8 cellular contexts compared by ENCODE assay signal in genomic region chr22:50341977-50342650, GRCh38. TPM values are rescaled to one million over a fixed set of nuclear protein-coding genes. Genes with fewer than 3 reads are reported as not detected.
A peak's percentile ranks its signal among the peaks of the same experiment; 100 is the strongest.
DNase-seq lines count a peak whose midpoint lies in the region; ATAC-seq and TF ChIP-seq lines count a peak whose summit lies in the region.

No MANE protein-coding gene starts in this region.

- H3K4me3 ChIP-seq in BLaER1 treated with 17β-estradiol and CSF1 and Interleukin-3, amounts not matched to agents 10 nM and 100 nM: peak overlapping the region; percentile 84 to 95 (median 88)
- H3K4me3 ChIP-seq in SJSA1: peak overlapping the region; percentile 100
- H3K4me3 ChIP-seq in neural progenitor cell: peak overlapping the region; percentile 94

- H3K27me3 ChIP-seq in BLaER1 treated with 17β-estradiol and CSF1 and Interleukin-3, amounts not matched to agents 10 nM and 100 nM: no peaks in the 10 kb centered on the region
- H3K27me3 ChIP-seq in SJSA1 (replicated peaks) (no peaks in the 10 kb centered on the region), neural progenitor cell (peaks cover 5% of the 10 kb centered on the region)

- H2AFZ ChIP-seq in neural progenitor cell (replicated peaks): peak overlapping the region; percentile 80

- H3K4me2 ChIP-seq in BLaER1 treated with 17β-estradiol and CSF1 and Interleukin-3, amounts not matched to agents 10 nM and 100 nM: peak overlapping the region; percentile 88 to 100 (median 100)
- peak overlapping the region; percentile 83 for H3K4me2 ChIP-seq in neural progenitor cell

- peak; percentile 79 to 82 for DNase-seq in Kasumi-1 (lab: John Stamatoyannopoulos, UW)
- DNase-seq in SJSA1 (ENCODE audit: low read depth in 1 of 2, low spot score in 2 of 2): peak; percentile 90 to 93
- DNase-seq in activated gamma-delta T cell treated with anti-CD3 and anti-CD28 coated beads, Interleukin-2, amount 50 U/mL, for 16 hours (ENCODE audit: low read depth): peak; percentile 86
- DNase-seq in foreskin melanocyte: peak; percentile 78
- peak; percentile 96 for DNase-seq in neural progenitor cell (ENCODE audit: low spot score)
- peak; percentile 88 to 90 for DNase-seq in stimulated activated naive CD8-positive, alpha-beta T cell treated with anti-CD3 and anti-CD28 coated beads, Interleukin-15, amount 100 ng/mL, for 72 hours

- H4K20me1 ChIP-seq in BLaER1 treated with 17β-estradiol and CSF1 and Interleukin-3, amounts not matched to agents 10 nM and 100 nM: peaks cover 6 to 11% (median 8%) of the 10 kb centered on the region in 11 experiments; a peak in 19 of 22 replicates
- H4K20me1 ChIP-seq in neural progenitor cell (ENCODE audit: low read depth): peaks cover 11% of the 10 kb centered on the region

- TF ChIP-seq CTCF in neural progenitor cell (IDR thresholded peaks at IDR 0.05): peak; percentile 98

- H3K4me3 Mint-ChIP-seq in neural progenitor cell: peak overlapping the region; percentile 88
- H3K4me3 Mint-ChIP-seq in stimulated activated naive CD8-positive, alpha-beta T cell treated with anti-CD3 and anti-CD28 coated beads, Interleukin-15, amount 100 ng/mL, for 72 hours: peak overlapping the region; percentile 69 to 72

- H3K4me1 ChIP-seq in BLaER1 treated with 17β-estradiol and CSF1 and Interleukin-3, amounts not matched to agents 10 nM and 100 nM: peaks cover 11 to 27% (median 18%) of the 10 kb centered on the region in 10 experiments; a peak in 19 of 20 replicates
- peaks cover 7% of the 10 kb centered on the region; the same call in 1 of the 2 replicates for H3K4me1 ChIP-seq in SJSA1 (replicated peaks)
- H3K4me1 ChIP-seq in neural progenitor cell: no peaks in the 10 kb centered on the region

- ATAC-seq in GM19455 (IDR thresholded peaks at IDR 0.05; ENCODE audit: unreplicated experiment): peak; percentile 58
- ATAC-seq in stimulated activated naive CD8-positive, alpha-beta T cell treated with anti-CD3 and anti-CD28 coated beads, Interleukin-15, amount 100 ng/mL, for 72 hours: peak; percentile 65

- no peaks in the 10 kb centered on the region for H3K9me3 Mint-ChIP-seq in neural progenitor cell
- H3K9me3 Mint-ChIP-seq in stimulated activated naive CD8-positive, alpha-beta T cell treated with anti-CD3 and anti-CD28 coated beads, Interleukin-15, amount 100 ng/mL, for 72 hours: no peaks in the 10 kb centered on the region

- H3K27ac ChIP-seq in BLaER1 treated with 17β-estradiol and CSF1 and Interleukin-3, amounts not matched to agents 10 nM and 100 nM: peak overlapping the region in 8 of 11 experiments; percentile 34 to 91 (median 90); a peak in 15 of 22 replicates
- H3K27ac ChIP-seq in SJSA1 (no peak overlapping the region), neural progenitor cell (no peak overlapping the region)

- H3K36me3 ChIP-seq in BLaER1 treated with 17β-estradiol and CSF1 and Interleukin-3, amounts not matched to agents 10 nM and 100 nM: peaks cover 0 to 6% (median 0%) of the 10 kb centered on the region in 11 experiments; a peak in 3 of 22 replicates
- H3K36me3 ChIP-seq in SJSA1 (peaks cover 6% of the 10 kb centered on the region), neural progenitor cell (no peaks in the 10 kb centered on the region)

- H3K27me3 Mint-ChIP-seq in neural progenitor cell (ENCODE audit: insufficient read depth, low read depth): no peaks in the 10 kb centered on the region
- H3K27me3 Mint-ChIP-seq in stimulated activated naive CD8-positive, alpha-beta T cell treated with anti-CD3 and anti-CD28 coated beads, Interleukin-15, amount 100 ng/mL, for 72 hours: no peaks in the 10 kb centered on the region

- H3K27ac Mint-ChIP-seq in neural progenitor cell: peak overlapping the region; percentile 58
- H3K27ac Mint-ChIP-seq in stimulated activated naive CD8-positive, alpha-beta T cell treated with anti-CD3 and anti-CD28 coated beads, Interleukin-15, amount 100 ng/mL, for 72 hours: peak overlapping the region; percentile 10 to 35

- H3F3A ChIP-seq in neural progenitor cell (ENCODE audit: low read depth): peaks cover 50% of the 10 kb centered on the region

- peaks cover 7% of the 10 kb centered on the region for H3K4me1 Mint-ChIP-seq in neural progenitor cell
- H3K4me1 Mint-ChIP-seq in stimulated activated naive CD8-positive, alpha-beta T cell treated with anti-CD3 and anti-CD28 coated beads, Interleukin-15, amount 100 ng/mL, for 72 hours: peaks cover 11% of the 10 kb centered on the region

- peaks cover 0 to 10% (median 0%) of the 10 kb centered on the region in 11 experiments; a peak in 6 of 22 replicates for H3K9me3 ChIP-seq in BLaER1 treated with 17β-estradiol and CSF1 and Interleukin-3, amounts not matched to agents 10 nM and 100 nM (replicated peaks in 1 of 11)
- H3K9me3 ChIP-seq in SJSA1 (replicated peaks) (no peaks in the 10 kb centered on the region; the same call in 1 of the 2 replicates), neural progenitor cell (ENCODE audit: low read depth) (no peaks in the 10 kb centered on the region)

- H3K36me3 Mint-ChIP-seq in neural progenitor cell: no peaks in the 10 kb centered on the region

- H3K79me2 ChIP-seq in neural progenitor cell (ENCODE audit: low read depth): no peaks in the 10 kb centered on the region

- H3K9ac ChIP-seq in BLaER1 treated with 17β-estradiol and CSF1 and Interleukin-3, amounts not matched to agents 10 nM and 100 nM: peak overlapping the region; percentile 93 to 98 (median 95)
- no peak overlapping the region for H3K9ac ChIP-seq in neural progenitor cell

RNA-seq across cellular contexts. Expression of gene PPP6R2, which starts 1.0 kb away (rescaled TPM):
- total RNA-seq in SJSA1 (2014; rRNA removed; shearing (Covaris generic)): 62.1 and 69.7 TPM in 2 replicates
- 32.6 and 65.5 TPM in 2 replicates for total RNA-seq in neural progenitor cell (ENCODE audit: low replicate concordance)

RNA-seq across cellular contexts. Expression of gene DENND6B, which starts 15.3 kb away (rescaled TPM):
- total RNA-seq in SJSA1 (2014; rRNA removed; shearing (Covaris generic)): 0.06 and 0.47 TPM in 2 replicates
- total RNA-seq in neural progenitor cell (ENCODE audit: low replicate concordance): 1.0 and 7.8 TPM in 2 replicates

RNA-seq across cellular contexts. Expression of gene PLXNB2, which starts 34.7 kb away (rescaled TPM):
- total RNA-seq in SJSA1 (2014; rRNA removed; shearing (Covaris generic)): 45.9 and 61.7 TPM in 2 replicates
- total RNA-seq in neural progenitor cell (ENCODE audit: low replicate concordance): 32.4 and 94.1 TPM in 2 replicates

Comparison
In these comparisons a context has a peak if more than half of its experiments do, and no peak if none do; other contexts are left out.
1. H3K27ac ChIP-seq: peak in BLaER1 treated with 17β-estradiol and CSF1 and Interleukin-3, amounts not matched to agents 10 nM and 100 nM (8 of 11); none in SJSA1 (single experiment) and neural progenitor cell (single experiment).
2. Peak in every context shown above with its lines, with median percentiles within 50 percentile points of each other: H3K4me3 ChIP-seq and DNase-seq.